1 cellular context compared by ENCODE assay signal in genomic region chr16:60945225-60945624, GRCh38.
TF ChIP-seq lines count a peak whose summit lies in the region.

No MANE protein-coding gene starts in this region.

TF ChIP-seq in HepG2, 621 proteins besides CTCF, POLR2A, EP300 and RAD21 (continued from another document):
- TF ChIP-seq MIER2 (CRISPR knock-in tag; IDR thresholded peaks at IDR 0.05) = peak; percentile 86
